Comparison of ENCODE assay signal across 22 cellular contexts in genomic region chr3:198092276-198092675, GRCh38.
"Had no signal": no experiment of that assay in that cellular context is flagged by ENCODE, and none has a peak within 500 bp of the region (broad histone marks: within the 10 kb centered on the region; RNA-seq: fewer than 3 reads in every experiment).

No MANE protein-coding gene starts in this region.

- ATAC-seq: esophagus mucosa; gastrocnemius medialis; heart right ventricle; left cardiac atrium; left lung; left ventricle myocardium superior; lower lobe of right lung; naive thymus-derived CD4-positive, alpha-beta T cell had no signal

- FAIRE-seq: endothelial cell of umbilical vein, keratinocyte had no signal

- DNase-seq: dermis blood vessel endothelial cell; dorsolateral prefrontal cortex; effector CD4-positive, alpha-beta T cell; effector memory CD4-positive, alpha-beta T cell; esophagus squamous epithelium; foreskin fibroblast; foreskin melanocyte; gastrocnemius medialis; glutamatergic neuron; head of caudate nucleus; heart right ventricle; hippocampal formation; left cardiac atrium; left lung; left ventricle myocardium superior; lower lobe of right lung; mesenchymal stem cell; midbrain; naive thymus-derived CD4-positive, alpha-beta T cell had no signal
